In the genomic region with DNA sequence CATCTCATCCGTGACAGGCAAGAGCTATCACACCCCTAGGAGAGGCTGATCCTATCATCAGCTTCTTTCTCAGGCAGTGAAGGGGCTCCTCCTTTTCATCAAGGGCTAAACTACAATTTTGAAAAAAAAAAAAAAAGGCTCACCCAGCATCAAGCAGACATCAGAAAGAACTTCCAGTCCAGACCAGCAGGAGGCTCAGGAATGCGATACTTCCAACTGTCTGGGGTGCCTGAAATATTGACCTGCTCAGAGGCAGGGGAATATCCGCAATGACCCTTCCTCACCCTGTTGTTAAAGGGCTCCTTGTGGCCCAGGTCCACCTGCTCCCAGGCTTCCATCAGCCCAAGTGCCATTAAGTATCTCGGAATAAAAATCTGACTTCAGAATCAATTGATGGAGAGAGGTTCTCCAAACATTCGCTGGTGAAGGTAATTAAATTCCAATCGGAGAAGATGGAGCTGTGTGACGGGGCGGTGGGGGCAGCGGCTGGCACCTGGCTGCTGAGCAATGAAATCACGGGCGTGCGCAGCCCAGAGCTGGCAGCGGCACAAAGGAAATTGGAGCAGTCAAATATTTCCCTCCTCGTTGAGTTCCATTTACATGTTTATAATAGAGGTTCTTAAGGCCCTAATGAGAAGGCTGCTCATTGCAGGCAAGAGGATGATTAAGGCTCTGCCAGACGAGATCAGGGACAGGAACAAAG, we compare ENCODE assay signal across 8 cellular contexts.
DNase-seq lines count a peak whose midpoint lies in the region; ATAC-seq and TF ChIP-seq lines count a peak whose summit lies in the region.

No MANE protein-coding gene starts in this region.

- ATAC-seq in GM21576 (IDR thresholded peaks at IDR 0.05; ENCODE audit: unreplicated experiment) (no peak), GM18502 (IDR thresholded peaks at IDR 0.05; ENCODE audit: poor library complexity, unreplicated experiment) (no peak)

- H3K4me3 ChIP-seq in cardiac fibroblast (replicated peaks in 1 of 2; ENCODE audit: low read depth in 2 of 2, low read length in 2 of 2), result no peak overlapping the region

- TF ChIP-seq CTCF in cardiac fibroblast (IDR thresholded peaks at IDR 0.05; ENCODE audit: low read depth, low read length), result peak; percentile 59

- DNase-seq in DMS53 (lab: John Stamatoyannopoulos, UW) (peak; percentile 31), DMS53 treated with DMSO at 0.1 percent for 48 hours (lab: John Stamatoyannopoulos, UW; ENCODE audit: unreplicated experiment) (no peak), NCI-H2107 (lab: John Stamatoyannopoulos, UW) (peak; percentile 67), cardiac fibroblast (ENCODE audit: low read depth in 2 of 2) (peak; percentile 28 to 42), retina (peak; percentile 75), HuH-7 (ENCODE audit: low spot score) (no peak)

Comparison
In these comparisons a context has a peak if more than half of its experiments do, and no peak if none do; other contexts are left out.
1. DNase-seq: peak in DMS53 (single experiment), NCI-H2107 (single experiment), cardiac fibroblast (2 of 2) and retina (single experiment); none in DMS53 treated with DMSO at 0.1 percent for 48 hours (single experiment) and HuH-7 (single experiment).